In the genomic region with DNA sequence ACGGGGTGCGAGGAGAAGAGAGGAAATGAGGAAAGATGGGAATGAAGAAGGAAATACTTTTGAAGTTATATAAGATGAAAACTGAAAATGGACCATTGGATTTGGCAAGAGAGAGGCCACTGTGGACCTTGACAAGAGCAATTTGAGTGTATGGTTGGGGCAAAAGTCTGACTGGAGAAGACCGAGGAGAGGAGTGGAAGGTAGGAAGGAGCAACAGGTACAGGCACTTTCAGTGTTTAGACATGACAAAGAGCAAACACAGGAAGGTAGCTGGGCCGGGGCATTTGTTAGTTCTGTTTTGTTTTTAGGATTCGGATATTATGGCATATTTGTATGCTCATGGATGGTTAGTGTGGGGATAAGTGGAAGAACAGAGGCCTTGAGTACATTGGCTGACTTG, we compare ENCODE assay signal across 25 cellular contexts.
"Had no signal": no experiment of that assay in that cellular context is flagged by ENCODE, and none has a peak within 500 bp of the region (broad histone marks: within the 10 kb centered on the region; RNA-seq: fewer than 3 reads in every experiment).

No MANE protein-coding gene starts in this region.

- H3K27me3 ChIP-seq: colonic mucosa, dorsolateral prefrontal cortex, esophagus muscularis mucosa, esophagus squamous epithelium, foreskin keratinocyte, gastrocnemius medialis, gastroesophageal sphincter, heart left ventricle, heart right ventricle had no signal

- DNase-seq: colonic mucosa; cortex of kidney; dermis blood vessel endothelial cell; dorsolateral prefrontal cortex; effector CD4-positive, alpha-beta T cell; effector CD8-positive, alpha-beta T cell; effector memory CD4-positive, alpha-beta T cell; effector memory CD8-positive, alpha-beta T cell; endodermal cell; erythroblast; esophagus squamous epithelium; foreskin fibroblast; foreskin keratinocyte; foreskin melanocyte; gastrocnemius medialis; glutamatergic neuron; head of caudate nucleus; heart left ventricle; heart right ventricle had no signal

- H3K36me3 ChIP-seq: colonic mucosa, esophagus muscularis mucosa, esophagus squamous epithelium, gastrocnemius medialis, gastroesophageal sphincter, heart left ventricle, heart right ventricle had no signal

- H3K27ac ChIP-seq: colonic mucosa, coronary artery, dorsolateral prefrontal cortex, epithelial cell of prostate, esophagus muscularis mucosa, esophagus squamous epithelium, foreskin keratinocyte, gastrocnemius medialis, gastroesophageal sphincter, heart left ventricle, heart right ventricle had no signal

- H3K9me3 Mint-ChIP-seq: dendritic cell treated with granulocyte-macrophage colony-stimulating factor and Interleukin-4, amounts not matched to agents 40 ng/mL and 50 ng/mL, for 4 days; effector memory CD8-positive, alpha-beta T cell; endodermal cell had no signal

- ATAC-seq: effector memory CD8-positive, alpha-beta T cell; esophagus mucosa; foreskin keratinocyte; gastrocnemius medialis; gastroesophageal sphincter; heart left ventricle; heart right ventricle had no signal

- H3K4me1 ChIP-seq: foreskin keratinocyte had no signal

- H3K27ac Mint-ChIP-seq: dendritic cell treated with granulocyte-macrophage colony-stimulating factor and Interleukin-4, amounts not matched to agents 40 ng/mL and 50 ng/mL, for 4 days; effector memory CD8-positive, alpha-beta T cell; endodermal cell had no signal

- H3K4me3 ChIP-seq: colonic mucosa, coronary artery, dorsolateral prefrontal cortex, esophagus muscularis mucosa, esophagus squamous epithelium, gastrocnemius medialis, gastroesophageal sphincter, heart left ventricle, heart right ventricle had no signal

- H3K27me3 Mint-ChIP-seq: dendritic cell treated with granulocyte-macrophage colony-stimulating factor and Interleukin-4, amounts not matched to agents 40 ng/mL and 50 ng/mL, for 4 days; effector memory CD8-positive, alpha-beta T cell had no signal

- H3K4me3 Mint-ChIP-seq: dendritic cell treated with granulocyte-macrophage colony-stimulating factor and Interleukin-4, amounts not matched to agents 40 ng/mL and 50 ng/mL, for 4 days; effector memory CD8-positive, alpha-beta T cell; endodermal cell had no signal

- H3K9me3 ChIP-seq: colonic mucosa, esophagus muscularis mucosa, esophagus squamous epithelium, gastrocnemius medialis, gastroesophageal sphincter, heart left ventricle, heart right ventricle had no signal
